13 cellular contexts compared by ENCODE assay signal in the genomic region with DNA sequence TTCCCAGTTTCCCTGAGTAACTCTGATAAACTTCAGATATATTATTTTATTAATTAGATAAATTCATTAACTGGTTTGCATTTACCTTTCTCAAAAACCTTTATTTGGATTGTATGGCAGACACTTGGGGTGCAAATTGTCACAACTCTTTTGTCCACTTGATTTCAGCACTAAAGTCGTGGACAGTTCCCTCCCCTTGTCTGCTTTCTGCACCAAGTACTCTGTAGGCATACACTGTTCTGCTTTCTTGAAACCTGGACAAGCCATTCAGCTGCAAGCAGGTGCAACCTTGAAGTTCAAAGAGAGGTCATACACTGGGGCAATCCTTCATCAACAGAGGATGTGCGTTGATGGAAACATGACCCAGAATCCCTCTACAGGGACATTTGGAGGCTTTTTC.
DNase-seq lines count a peak whose midpoint lies in the region; ATAC-seq, FAIRE-seq and TF ChIP-seq lines count a peak whose summit lies in the region.
"Had no signal": no experiment of that assay in that cellular context is flagged by ENCODE, and none has a peak within 500 bp of the region (broad histone marks: within the 10 kb centered on the region; RNA-seq: fewer than 3 reads in every experiment).

No MANE protein-coding gene starts in this region.

- no peaks in the 10 kb centered on the region for H4K20me1 ChIP-seq in DND-41 (ENCODE audit: insufficient read depth, low read length)
- H4K20me1 ChIP-seq in keratinocyte (ENCODE audit: control insufficient read depth, extremely low read depth, insufficient read depth, low read length), result no peaks in the 10 kb centered on the region

- ATAC-seq in DND-41 (ENCODE audit: insufficient read depth, low read depth) (peak; percentile 58; the same call in 1 of the 3 replicates), GM18498 (IDR thresholded peaks at IDR 0.05; ENCODE audit: unreplicated experiment) (no peak), HG03159 (IDR thresholded peaks at IDR 0.05; ENCODE audit: unreplicated experiment) (no peak), GM21381 (IDR thresholded peaks at IDR 0.05; ENCODE audit: unreplicated experiment) (no peak)
- ATAC-seq: left lobe of liver, psoas muscle, upper lobe of right lung had no signal

- H3K9me1 ChIP-seq in keratinocyte (ENCODE audit: control insufficient read depth, extremely low read depth, insufficient read depth, low read length), result no peaks in the 10 kb centered on the region

- dilution Hi-C loops in keratinocyte (cut with MboI; ENCODE audit: extremely low pct_ligation_motif_present, low sequenced_read_pairs), result no loop called here

- DNase-seq in DND-41 (peak; percentile 33), adipocyte (ENCODE audit: low read depth) (peak; percentile 15), keratinocyte (ENCODE audit: low read depth, low spot score) (no peak), RWPE1 (ENCODE audit: low spot score) (no peak)
- DNase-seq: activated CD4-positive, CD25-positive, alpha-beta regulatory T cell treated with anti-CD3 and anti-CD28 coated beads, Interleukin-2, amount 50 U/mL, for 72 hours; NCI-H187 treated with DMSO at 0.1 percent for 48 hours; psoas muscle; upper lobe of right lung had no signal

- H3K27ac ChIP-seq in DND-41 (ENCODE audit: low read length), result no peak overlapping the region
- no peak overlapping the region for H3K27ac ChIP-seq in keratinocyte (ENCODE audit: control insufficient read depth, insufficient read depth, low read length)
- no peak overlapping the region for H3K27ac ChIP-seq in RWPE1
- H3K27ac ChIP-seq: psoas muscle, upper lobe of right lung had no signal

- H3K79me2 ChIP-seq in DND-41 (ENCODE audit: insufficient read depth, low read length) (no peaks in the 10 kb centered on the region), keratinocyte (ENCODE audit: control insufficient read depth, insufficient read depth, low read length) (no peaks in the 10 kb centered on the region)

- no peaks in the 10 kb centered on the region for H3K36me3 ChIP-seq in DND-41 (ENCODE audit: insufficient read depth, low read length)
- H3K36me3 ChIP-seq in adipocyte (ENCODE audit: control insufficient read depth, insufficient read depth, low read length, severe bottlenecking), result no peaks in the 10 kb centered on the region
- H3K36me3 ChIP-seq in keratinocyte (ENCODE audit: control insufficient read depth in 2 of 2, extremely low read depth in 1 of 2, insufficient read depth in 2 of 2, low read length in 2 of 2), result no peaks in the 10 kb centered on the region
- H3K36me3 ChIP-seq: upper lobe of right lung had no signal

- TF ChIP-seq CTCF in DND-41 (IDR thresholded peaks at IDR 0.05; ENCODE audit: borderline replicate concordance, extremely low read depth, low read length, poor library complexity, severe bottlenecking) (no peak), keratinocyte (optimal IDR thresholded peaks at IDR 0.05 in 1 of 3, IDR thresholded peaks at IDR 0.05 in 1 of 3, conservative IDR thresholded peaks at IDR 0.05 in 1 of 3; ENCODE audit: extremely low read depth in 1 of 3, insufficient read depth in 2 of 3, low read length in 3 of 3) (no peak), RWPE1 (conservative IDR thresholded peaks at IDR 0.05; ENCODE audit: low read depth) (no peak)

- POLR2A ChIA-PET in RWPE1 (lab: Yijun Ruan, JAX; ENCODE audit: low non-redundant PET), result no interaction called here

- no peak for TF ChIP-seq EP300 in Ishikawa (IDR thresholded peaks at IDR 0.05; ENCODE audit: borderline replicate concordance)

- H3K4me1 ChIP-seq in DND-41 (ENCODE audit: insufficient read depth, low read length) (no peaks in the 10 kb centered on the region), adipocyte (ENCODE audit: control insufficient read depth, insufficient read depth, low read length) (no peaks in the 10 kb centered on the region), keratinocyte (ENCODE audit: control insufficient read depth, extremely low read depth, insufficient read depth, low read length) (no peaks in the 10 kb centered on the region)
- H3K4me1 ChIP-seq: psoas muscle, upper lobe of right lung had no signal

- H3K4me3 ChIP-seq in DND-41 (ENCODE audit: low read depth in 1 of 2, low read length in 2 of 2) (no peak overlapping the region), adipocyte (ENCODE audit: low read length) (no peak overlapping the region), keratinocyte (ENCODE audit: control insufficient read depth in 2 of 3, extremely low read depth in 1 of 3, insufficient read depth in 2 of 3, low read depth in 1 of 3, low read length in 3 of 3) (no peak overlapping the region)
- H3K4me3 ChIP-seq: psoas muscle, upper lobe of right lung had no signal

- no peak overlapping the region for H3K9ac ChIP-seq in DND-41 (ENCODE audit: low read depth, low read length)
- H3K9ac ChIP-seq in adipocyte (ENCODE audit: low read length), result no peak overlapping the region
- no peak overlapping the region for H3K9ac ChIP-seq in keratinocyte (ENCODE audit: control insufficient read depth, extremely low read depth, insufficient read depth, low read length)

- H3K9me3 ChIP-seq in DND-41 (ENCODE audit: insufficient read depth, low read length, severe bottlenecking), result no peaks in the 10 kb centered on the region
- H3K9me3 ChIP-seq in adipocyte (ENCODE audit: control insufficient read depth, low read length), result no peaks in the 10 kb centered on the region
- no peaks in the 10 kb centered on the region for H3K9me3 ChIP-seq in keratinocyte (ENCODE audit: control insufficient read depth, low read depth, low read length)
- H3K9me3 ChIP-seq: upper lobe of right lung had no signal

- TF ChIP-seq RAD21 in Ishikawa (IDR thresholded peaks at IDR 0.05; ENCODE audit: low read depth), result no peak

- CTCF ChIA-PET in RWPE1 (lab: Yijun Ruan, JAX), result no interaction called here

- H3K27me3 ChIP-seq in DND-41 (ENCODE audit: insufficient read depth, low read length, poor library complexity) (no peaks in the 10 kb centered on the region), adipocyte (replicated peaks; ENCODE audit: control insufficient read depth, insufficient read depth, low read length) (no peaks in the 10 kb centered on the region), keratinocyte (ENCODE audit: control insufficient read depth, extremely low read depth, insufficient read depth, low read length) (no peaks in the 10 kb centered on the region)
- H3K27me3 ChIP-seq: upper lobe of right lung had no signal

- H2AFZ ChIP-seq in DND-41 (ENCODE audit: low read depth, low read length) (no peak overlapping the region), keratinocyte (ENCODE audit: control insufficient read depth, low read length) (no peak overlapping the region)

- peak; percentile 32 for FAIRE-seq in keratinocyte (lab: Jason Lieb, UNC)

- H3K4me2 ChIP-seq in DND-41 (ENCODE audit: insufficient read depth, low read length), result no peak overlapping the region
- no peak overlapping the region for H3K4me2 ChIP-seq in keratinocyte (ENCODE audit: control insufficient read depth, extremely low read depth, insufficient read depth, low read depth, low read length)

TF ChIP-seq in Ishikawa, 13 proteins besides CTCF, POLR2A, EP300 and RAD21:
- TF ChIP-seq, protein P1, sequence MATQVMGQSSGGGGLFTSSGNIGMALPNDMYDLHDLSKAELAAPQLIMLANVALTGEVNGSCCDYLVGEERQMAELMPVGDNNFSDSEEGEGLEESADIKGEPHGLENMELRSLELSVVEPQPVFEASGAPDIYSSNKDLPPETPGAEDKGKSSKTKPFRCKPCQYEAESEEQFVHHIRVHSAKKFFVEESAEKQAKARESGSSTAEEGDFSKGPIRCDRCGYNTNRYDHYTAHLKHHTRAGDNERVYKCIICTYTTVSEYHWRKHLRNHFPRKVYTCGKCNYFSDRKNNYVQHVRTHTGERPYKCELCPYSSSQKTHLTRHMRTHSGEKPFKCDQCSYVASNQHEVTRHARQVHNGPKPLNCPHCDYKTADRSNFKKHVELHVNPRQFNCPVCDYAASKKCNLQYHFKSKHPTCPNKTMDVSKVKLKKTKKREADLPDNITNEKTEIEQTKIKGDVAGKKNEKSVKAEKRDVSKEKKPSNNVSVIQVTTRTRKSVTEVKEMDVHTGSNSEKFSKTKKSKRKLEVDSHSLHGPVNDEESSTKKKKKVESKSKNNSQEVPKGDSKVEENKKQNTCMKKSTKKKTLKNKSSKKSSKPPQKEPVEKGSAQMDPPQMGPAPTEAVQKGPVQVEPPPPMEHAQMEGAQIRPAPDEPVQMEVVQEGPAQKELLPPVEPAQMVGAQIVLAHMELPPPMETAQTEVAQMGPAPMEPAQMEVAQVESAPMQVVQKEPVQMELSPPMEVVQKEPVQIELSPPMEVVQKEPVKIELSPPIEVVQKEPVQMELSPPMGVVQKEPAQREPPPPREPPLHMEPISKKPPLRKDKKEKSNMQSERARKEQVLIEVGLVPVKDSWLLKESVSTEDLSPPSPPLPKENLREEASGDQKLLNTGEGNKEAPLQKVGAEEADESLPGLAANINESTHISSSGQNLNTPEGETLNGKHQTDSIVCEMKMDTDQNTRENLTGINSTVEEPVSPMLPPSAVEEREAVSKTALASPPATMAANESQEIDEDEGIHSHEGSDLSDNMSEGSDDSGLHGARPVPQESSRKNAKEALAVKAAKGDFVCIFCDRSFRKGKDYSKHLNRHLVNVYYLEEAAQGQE (IDR thresholded peaks at IDR 0.05; ENCODE audit: low read depth), result peak; percentile 83
- TF ChIP-seq CEBPB (IDR thresholded peaks at IDR 0.05), result no peak

Comparison
In these comparisons a context has a peak if more than half of its experiments do, and no peak if none do; other contexts are left out.
1. DNase-seq: peak in DND-41 (single experiment) and adipocyte (single experiment); none in keratinocyte (single experiment) and RWPE1 (single experiment).